13 cellular contexts compared by ENCODE assay signal in the genomic region with DNA sequence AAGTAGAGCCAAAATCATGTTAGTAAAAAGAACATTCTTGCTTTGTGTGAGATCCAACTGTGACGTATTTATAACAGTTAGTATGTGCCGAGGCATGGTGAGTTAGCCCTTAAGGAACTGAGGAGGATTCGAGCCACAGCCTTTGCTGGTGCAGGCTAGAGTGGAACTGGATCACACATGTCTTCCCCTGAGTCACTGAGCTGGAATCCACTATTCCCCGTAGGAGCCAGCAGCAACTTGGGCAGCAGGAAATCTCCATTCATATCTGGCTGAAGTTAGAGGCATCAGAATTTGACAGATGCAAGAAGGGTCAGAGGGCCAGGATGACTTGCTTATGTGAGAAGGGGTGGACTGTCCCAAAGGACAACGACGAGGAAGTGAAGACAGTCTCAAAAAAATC.
DNase-seq lines count a peak whose midpoint lies in the region; ATAC-seq, FAIRE-seq and TF ChIP-seq lines count a peak whose summit lies in the region.
"Had no signal": no experiment of that assay in that cellular context is flagged by ENCODE, and none has a peak within 500 bp of the region (broad histone marks: within the 10 kb centered on the region; RNA-seq: fewer than 3 reads in every experiment).

No MANE protein-coding gene starts in this region.

- no peaks in the 10 kb centered on the region for H4K20me1 ChIP-seq in K562 (replicated peaks; ENCODE audit: control insufficient read depth, insufficient read depth, low read length)

- no peak overlapping the region for H3K4me2 ChIP-seq in K562 (ENCODE audit: insufficient read depth, low read length)

- H3K27ac Mint-ChIP-seq in natural killer cell, result no peak overlapping the region
- H3K27ac Mint-ChIP-seq: activated CD4-positive, alpha-beta memory T cell treated with anti-CD3 and anti-CD28 coated beads for 36 hours; activated naive CD4-positive, alpha-beta T cell treated with anti-CD3 and anti-CD28 coated beads, Interleukin-2, amount 50 U/mL, for 24 hours had no signal

- no TSS peak for BruUV-seq in K562 (replicated peaks; lab: Mats Ljungman, UMichigan)

- TF ChIP-seq EP300 in K562 (IDR thresholded peaks at IDR 0.05; ENCODE audit: low read length), result no peak

- H3K9me3 Mint-ChIP-seq in natural killer cell, result no peaks in the 10 kb centered on the region
- H3K9me3 Mint-ChIP-seq: activated CD4-positive, alpha-beta memory T cell treated with anti-CD3 and anti-CD28 coated beads for 36 hours; activated naive CD4-positive, alpha-beta T cell treated with anti-CD3 and anti-CD28 coated beads, Interleukin-2, amount 50 U/mL, for 24 hours had no signal

- H3K79me2 ChIP-seq in K562 (ENCODE audit: control insufficient read depth, insufficient read depth, low read length), result no peaks in the 10 kb centered on the region

- intact Hi-C loops in K562 (cut with micrococcal nuclease), result no loop called here
- intact Hi-C loops in heart left ventricle (cut with DNase I), result no loop called here
- intact Hi-C loops in natural killer cell (cut with micrococcal nuclease), result no loop called here

- CTCF ChIA-PET in K562 (lab: Yijun Ruan, JAX; ENCODE audit: low intra/inter-chr PET ratio), result no interaction called here

- no peak overlapping the region for H3K9ac ChIP-seq in K562 (ENCODE audit: insufficient read depth in 1 of 2, low read depth in 2 of 2, low read length in 2 of 2)

- no peak for TF ChIP-seq RAD21 in K562 (CRISPR knock-in tag; conservative IDR thresholded peaks at IDR 0.05 in 1 of 2, IDR thresholded peaks at IDR 0.05 in 1 of 2)

- no peaks in the 10 kb centered on the region for H3K36me3 Mint-ChIP-seq in natural killer cell
- H3K36me3 Mint-ChIP-seq: activated CD4-positive, alpha-beta memory T cell treated with anti-CD3 and anti-CD28 coated beads for 36 hours; activated naive CD4-positive, alpha-beta T cell treated with anti-CD3 and anti-CD28 coated beads, Interleukin-2, amount 50 U/mL, for 24 hours had no signal

- no peak for FAIRE-seq in K562 (lab: Jason Lieb, UNC)
- FAIRE-seq: islet of Langerhans had no signal

- H3K4me1 ChIP-seq in K562 (replicated peaks in 1 of 2; ENCODE audit: control insufficient read depth in 2 of 2, insufficient read depth in 2 of 2, low read length in 2 of 2) (no peaks in the 10 kb centered on the region), heart left ventricle (peaks cover 0 to 3% (median 0%) of the 10 kb centered on the region in 12 donors)

- TF ChIP-seq POLR2A in K562 (conservative IDR thresholded peaks at IDR 0.05) (no peak), heart left ventricle (IDR thresholded peaks at IDR 0.05) (no peak)

- H3K4me3 ChIP-seq in K562 (no peak overlapping the region), heart left ventricle (no peak overlapping the region)

- H2AFZ ChIP-seq in K562 (ENCODE audit: low read depth, low read length), result peak overlapping the region; percentile 14; the same call in 1 of the 2 replicates

- no peaks in the 10 kb centered on the region for H3K27me3 ChIP-seq in K562 (ENCODE audit: control insufficient read depth in 2 of 2, insufficient read depth in 2 of 2, low read length in 2 of 2)
- H3K27me3 ChIP-seq in heart left ventricle, result no peaks in the 10 kb centered on the region
- H3K27me3 ChIP-seq: neutrophil had no signal

- no peak overlapping the region for H3K4me3 Mint-ChIP-seq in natural killer cell
- H3K4me3 Mint-ChIP-seq: activated CD4-positive, alpha-beta memory T cell treated with anti-CD3 and anti-CD28 coated beads for 36 hours; activated naive CD4-positive, alpha-beta T cell treated with anti-CD3 and anti-CD28 coated beads, Interleukin-2, amount 50 U/mL, for 24 hours had no signal

- DNase-seq in HS-27A (ENCODE audit: low read depth) (peak; percentile 82), K562 (ENCODE audit: extremely low read depth in 1 of 4, low spot score in 3 of 4) (no peak), heart left ventricle (peak in 2 of 5 donors; percentile 51 to 55), stromal cell of bone marrow (ENCODE audit: low read depth) (peak; percentile 87), C1 segment of cervical spinal cord (lab: John Stamatoyannopoulos, UW) (no peak), natural killer cell (no peak)
- DNase-seq: activated CD4-positive, alpha-beta memory T cell treated with anti-CD3 and anti-CD28 coated beads for 36 hours; NCI-H1694 had no signal

- no peaks in the 10 kb centered on the region for H3K36me3 ChIP-seq in K562 (ENCODE audit: control insufficient read depth, insufficient read depth, low read length)
- no peaks in the 10 kb centered on the region for H3K36me3 ChIP-seq in heart left ventricle
- H3K36me3 ChIP-seq: neutrophil had no signal

- TF ChIP-seq CTCF in K562 (IDR thresholded peaks at IDR 0.05 in 2 of 3, conservative IDR thresholded peaks at IDR 0.05 in 1 of 3; ENCODE audit: insufficient read depth in 2 of 3, low read depth in 1 of 3, low read length in 3 of 3), result no peak
- no peak for TF ChIP-seq CTCF in heart left ventricle (IDR thresholded peaks at IDR 0.05)
- TF ChIP-seq CTCF in natural killer cell (IDR thresholded peaks at IDR 0.05), result no peak

- no peak overlapping the region for H3K27ac ChIP-seq in K562 (ENCODE audit: extremely low read depth, low read depth, low read length)
- no peak overlapping the region for H3K27ac ChIP-seq in heart left ventricle
- H3K27ac ChIP-seq: neutrophil had no signal

- peaks cover 0 to 5% of the 10 kb centered on the region in 2 donors for H3K27me3 Mint-ChIP-seq in natural killer cell (ENCODE audit: low read depth in 2 of 2)
- H3K27me3 Mint-ChIP-seq: activated CD4-positive, alpha-beta memory T cell treated with anti-CD3 and anti-CD28 coated beads for 36 hours had no signal

- no peaks in the 10 kb centered on the region for H3K9me3 ChIP-seq in K562 (replicated peaks; ENCODE audit: control insufficient read depth, insufficient read depth, low read depth, low read length)
- H3K9me3 ChIP-seq in heart left ventricle, result no peaks in the 10 kb centered on the region
- H3K9me3 ChIP-seq: neutrophil had no signal

- in situ Hi-C loops in K562 (cut with MboI), result no loop called here

- ATAC-seq in K562, result no peak
- ATAC-seq in heart left ventricle, result peak in 3 of 4 donors; percentile 62 to 93 (median 75)
- no peak for ATAC-seq in natural killer cell
- ATAC-seq in GM21381 (IDR thresholded peaks at IDR 0.05; ENCODE audit: unreplicated experiment), result no peak
- ATAC-seq in GM18861 (IDR thresholded peaks at IDR 0.05; ENCODE audit: unreplicated experiment), result no peak

- H3K4me1 Mint-ChIP-seq in natural killer cell, result no peaks in the 10 kb centered on the region
- H3K4me1 Mint-ChIP-seq: activated naive CD4-positive, alpha-beta T cell treated with anti-CD3 and anti-CD28 coated beads, Interleukin-2, amount 50 U/mL, for 24 hours had no signal

- WGBS in K562 (ENCODE audit: insufficient coverage, low coverage, missing lambda C conversion rate), result 28% methylated on average over 6 of the region's 6 CpGs
- WGBS in heart left ventricle, 4 donors, result 54 to 67% (median 58%) methylated on average over 6 of the region's 6 CpGs

- POLR2A ChIA-PET in K562 (lab: Yijun Ruan, JAX), result no interaction called here

- H3K9me1 ChIP-seq in K562 (ENCODE audit: control insufficient read depth, insufficient read depth, low read length), result no peaks in the 10 kb centered on the region

TF ChIP-seq in K562, 482 proteins besides CTCF, POLR2A, EP300 and RAD21:
- TF ChIP-seq, protein P1, sequence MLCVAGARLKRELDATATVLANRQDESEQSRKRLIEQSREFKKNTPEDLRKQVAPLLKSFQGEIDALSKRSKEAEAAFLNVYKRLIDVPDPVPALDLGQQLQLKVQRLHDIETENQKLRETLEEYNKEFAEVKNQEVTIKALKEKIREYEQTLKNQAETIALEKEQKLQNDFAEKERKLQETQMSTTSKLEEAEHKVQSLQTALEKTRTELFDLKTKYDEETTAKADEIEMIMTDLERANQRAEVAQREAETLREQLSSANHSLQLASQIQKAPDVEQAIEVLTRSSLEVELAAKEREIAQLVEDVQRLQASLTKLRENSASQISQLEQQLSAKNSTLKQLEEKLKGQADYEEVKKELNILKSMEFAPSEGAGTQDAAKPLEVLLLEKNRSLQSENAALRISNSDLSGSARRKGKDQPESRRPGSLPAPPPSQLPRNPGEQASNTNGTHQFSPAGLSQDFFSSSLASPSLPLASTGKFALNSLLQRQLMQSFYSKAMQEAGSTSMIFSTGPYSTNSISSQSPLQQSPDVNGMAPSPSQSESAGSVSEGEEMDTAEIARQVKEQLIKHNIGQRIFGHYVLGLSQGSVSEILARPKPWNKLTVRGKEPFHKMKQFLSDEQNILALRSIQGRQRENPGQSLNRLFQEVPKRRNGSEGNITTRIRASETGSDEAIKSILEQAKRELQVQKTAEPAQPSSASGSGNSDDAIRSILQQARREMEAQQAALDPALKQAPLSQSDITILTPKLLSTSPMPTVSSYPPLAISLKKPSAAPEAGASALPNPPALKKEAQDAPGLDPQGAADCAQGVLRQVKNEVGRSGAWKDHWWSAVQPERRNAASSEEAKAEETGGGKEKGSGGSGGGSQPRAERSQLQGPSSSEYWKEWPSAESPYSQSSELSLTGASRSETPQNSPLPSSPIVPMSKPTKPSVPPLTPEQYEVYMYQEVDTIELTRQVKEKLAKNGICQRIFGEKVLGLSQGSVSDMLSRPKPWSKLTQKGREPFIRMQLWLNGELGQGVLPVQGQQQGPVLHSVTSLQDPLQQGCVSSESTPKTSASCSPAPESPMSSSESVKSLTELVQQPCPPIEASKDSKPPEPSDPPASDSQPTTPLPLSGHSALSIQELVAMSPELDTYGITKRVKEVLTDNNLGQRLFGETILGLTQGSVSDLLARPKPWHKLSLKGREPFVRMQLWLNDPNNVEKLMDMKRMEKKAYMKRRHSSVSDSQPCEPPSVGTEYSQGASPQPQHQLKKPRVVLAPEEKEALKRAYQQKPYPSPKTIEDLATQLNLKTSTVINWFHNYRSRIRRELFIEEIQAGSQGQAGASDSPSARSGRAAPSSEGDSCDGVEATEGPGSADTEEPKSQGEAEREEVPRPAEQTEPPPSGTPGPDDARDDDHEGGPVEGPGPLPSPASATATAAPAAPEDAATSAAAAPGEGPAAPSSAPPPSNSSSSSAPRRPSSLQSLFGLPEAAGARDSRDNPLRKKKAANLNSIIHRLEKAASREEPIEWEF (CRISPR knock-in tag; IDR thresholded peaks at IDR 0.05), result no peak
- TF ChIP-seq SIN3B (IDR thresholded peaks at IDR 0.05; ENCODE audit: low read depth) (no peak), CTBP1 (IDR thresholded peaks at IDR 0.05; ENCODE audit: borderline replicate concordance) (no peak), TRIM24 (IDR thresholded peaks at IDR 0.05) (no peak)

Comparison
In these comparisons a context has a peak if more than half of its experiments do, and no peak if none do; other contexts are left out.
1. DNase-seq: peak in HS-27A (single experiment) and stromal cell of bone marrow (single experiment); none in K562 (0 of 4), C1 segment of cervical spinal cord (0 of 14) and natural killer cell (single experiment).
2. ATAC-seq: peak in heart left ventricle (3 of 4); none in K562 (single experiment), natural killer cell (0 of 3), GM21381 (single experiment) and GM18861 (single experiment).